In the genomic region with DNA sequence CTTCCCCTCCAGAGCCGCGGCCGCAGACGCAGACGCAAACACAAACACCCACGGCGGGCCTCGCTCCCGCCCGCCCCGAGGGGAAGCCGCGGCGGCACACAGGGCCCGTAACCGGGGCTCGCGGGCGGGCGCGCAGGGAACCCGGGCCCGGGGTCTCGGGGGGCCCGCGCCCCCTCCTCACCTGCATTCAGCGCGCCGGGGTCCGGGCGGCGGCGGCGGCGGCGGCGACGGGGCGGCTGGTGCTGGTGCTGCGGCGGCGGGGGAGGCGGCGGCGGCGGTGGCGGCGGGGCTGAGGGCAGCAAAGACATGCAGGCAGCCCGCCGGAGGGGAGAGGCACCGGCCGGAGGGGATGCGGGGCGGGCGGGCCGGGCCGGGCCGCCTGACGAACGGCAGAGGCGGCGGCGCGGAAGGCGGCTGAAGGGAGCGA, we compare ENCODE assay signal across 8 cellular contexts. TPM values are rescaled to one million over a fixed set of nuclear protein-coding genes. Genes with fewer than 3 reads are reported as not detected.
DNase-seq lines count a peak whose midpoint lies in the region; ATAC-seq and TF ChIP-seq lines count a peak whose summit lies in the region.

No MANE protein-coding gene starts in this region.

- peaks cover 31% of the 10 kb centered on the region for H3K4me1 Mint-ChIP-seq in chondrocyte (ENCODE audit: low read depth)

- intact Hi-C loops in lower leg skin (cut with DNase I; ENCODE audit: low total_unique reads) (no loop called here), stomach (cut with DNase I; ENCODE audit: low total_unique reads) (no loop called here)

- H3K9me3 Mint-ChIP-seq in chondrocyte (ENCODE audit: low read depth): no peaks in the 10 kb centered on the region

- 0% methylated on average over 4 to 9 of the region's 66 CpGs for WGBS in lower leg skin, 2 donors
- WGBS in stomach, 5 donors: 0 to 1% (median 0%) methylated on average over 12 to 66 of the region's 66 CpGs

- H3K27me3 Mint-ChIP-seq in chondrocyte (ENCODE audit: low read depth): no peaks in the 10 kb centered on the region

- H3K4me3 Mint-ChIP-seq in chondrocyte (ENCODE audit: unreplicated experiment): peak overlapping the region; percentile 100

- TF ChIP-seq CTCF in chondrocyte (IDR thresholded peaks at IDR 0.05): no peak
- no peak for TF ChIP-seq CTCF in lower leg skin (IDR thresholded peaks at IDR 0.05)
- TF ChIP-seq CTCF in stomach (IDR thresholded peaks at IDR 0.05): no peak

- H3K9ac ChIP-seq in ES-I3 (ENCODE audit: low read depth, low read length): peak overlapping the region; percentile 96
- peak overlapping the region; percentile 86 for H3K9ac ChIP-seq in NT2/D1 (ENCODE audit: insufficient read length, low read depth)

- H3K36me3 ChIP-seq in ES-I3 (ENCODE audit: insufficient read depth, low read length): no peaks in the 10 kb centered on the region
- H3K36me3 ChIP-seq in NT2/D1 (ENCODE audit: insufficient read depth, insufficient read length, low read length): no peaks in the 10 kb centered on the region
- H3K36me3 ChIP-seq in stomach: no peaks in the 10 kb centered on the region

- DNase-seq in NT2/D1 (ENCODE audit: low read depth, low spot score) (no peak), chondrocyte (ENCODE audit: low spot score) (no peak), lower leg skin (ENCODE audit: low spot score in 2 of 2) (no peak), stomach (no peak), NCI-H1092 treated with DMSO at 0.1 percent for 48 hours (lab: John Stamatoyannopoulos, UW) (no peak), NCI-H1694 (lab: John Stamatoyannopoulos, UW) (no peak)

- TF ChIP-seq POLR2A in lower leg skin (IDR thresholded peaks at IDR 0.05) (no peak), stomach (IDR thresholded peaks at IDR 0.05) (no peak)

- TF ChIP-seq EP300 in stomach (IDR thresholded peaks at IDR 0.05): no peak

- H3K27ac ChIP-seq in stomach: peak overlapping the region; percentile 98 to 100 (median 100)

- H3K36me3 Mint-ChIP-seq in chondrocyte (ENCODE audit: low read depth): peaks cover 2% of the 10 kb centered on the region

- H3K4me3 ChIP-seq in NT2/D1 (ENCODE audit: insufficient read length, low read depth) (peak overlapping the region; percentile 72), lower leg skin (ENCODE audit: low read depth, poor library complexity, severe bottlenecking) (peak overlapping the region; percentile 96), stomach (peak overlapping the region; percentile 78 to 95 (median 86))

- peak; percentile 4 for ATAC-seq in GM21786 (IDR thresholded peaks at IDR 0.05; ENCODE audit: unreplicated experiment)

- peaks cover 7% of the 10 kb centered on the region for H3K4me1 ChIP-seq in ES-I3 (ENCODE audit: insufficient read depth, low read length)
- no peaks in the 10 kb centered on the region for H3K4me1 ChIP-seq in NT2/D1 (ENCODE audit: insufficient read depth, insufficient read length)
- H3K4me1 ChIP-seq in stomach: peaks cover 27 to 52% (median 41%) of the 10 kb centered on the region in 4 donors

- H3K27ac Mint-ChIP-seq in chondrocyte (ENCODE audit: unreplicated experiment): peak overlapping the region; percentile 99

- H3K27me3 ChIP-seq in NT2/D1 (ENCODE audit: insufficient read depth, insufficient read length): no peaks in the 10 kb centered on the region
- no peaks in the 10 kb centered on the region for H3K27me3 ChIP-seq in stomach

- H3K9me3 ChIP-seq in ES-I3 (ENCODE audit: control insufficient read depth, insufficient read depth, low read length): no peaks in the 10 kb centered on the region
- H3K9me3 ChIP-seq in NT2/D1 (ENCODE audit: insufficient read depth, low read length): no peaks in the 10 kb centered on the region
- H3K9me3 ChIP-seq in stomach: no peaks in the 10 kb centered on the region

RNA-seq across cellular contexts. Expression of gene CNOT6L, which starts 0.3 kb away (rescaled TPM):
- total RNA-seq in chondrocyte (25.0 to 27.1 TPM (median 25.5 TPM) in 3 replicates), lower leg skin (10 to 100 TPM; 27.7 to 35.5 (median 33.0) TPM), stomach (10 to 100 TPM in 3 of 5 donors, 1 to 10 TPM in 2; 6.7 to 74.5 (median 13.8) TPM)
- polyA plus RNA-seq in stomach: 1 to 10 TPM; 4.6 to 5.5 (median 5.3) TPM

RNA-seq across cellular contexts. Expression of gene MRPL1, which starts 43.2 kb away (rescaled TPM):
- total RNA-seq in chondrocyte (21.9 to 26.1 TPM (median 22.5 TPM) in 3 replicates), lower leg skin (10 to 100 TPM; 12.8 to 28.2 (median 17.2) TPM), stomach (100 to 1,000 TPM in 1 of 5 donors, 10 to 100 TPM in 3, 1 to 10 TPM in 1; 1.8 to 133 (median 30.5) TPM)
- polyA plus RNA-seq in stomach: 10 to 100 TPM; 36.4 to 38.5 (median 37.5) TPM
